Comparison of ENCODE assay signal across 1 cellular context in genomic region chr16:82544378-82544777, GRCh38.
TF ChIP-seq lines count a peak whose summit lies in the region.

No MANE protein-coding gene starts in this region.

TF ChIP-seq in H1, 55 proteins besides CTCF, POLR2A, EP300 and RAD21 (continued from another document):
- TF ChIP-seq SP1 (IDR thresholded peaks at IDR 0.05; ENCODE audit: low read depth, low read length), result no peak
- TF ChIP-seq YY1 (IDR thresholded peaks at IDR 0.05; ENCODE audit: low read depth, low read length), result no peak
- TF ChIP-seq POLR2AphosphoS5 (IDR thresholded peaks at IDR 0.05; ENCODE audit: low read depth, low read length), result no peak
- no peak for TF ChIP-seq KDM4A (IDR thresholded peaks at IDR 0.05; ENCODE audit: low read depth, low read length, severe bottlenecking)
